1 cellular context compared by ENCODE assay signal in the genomic region with DNA sequence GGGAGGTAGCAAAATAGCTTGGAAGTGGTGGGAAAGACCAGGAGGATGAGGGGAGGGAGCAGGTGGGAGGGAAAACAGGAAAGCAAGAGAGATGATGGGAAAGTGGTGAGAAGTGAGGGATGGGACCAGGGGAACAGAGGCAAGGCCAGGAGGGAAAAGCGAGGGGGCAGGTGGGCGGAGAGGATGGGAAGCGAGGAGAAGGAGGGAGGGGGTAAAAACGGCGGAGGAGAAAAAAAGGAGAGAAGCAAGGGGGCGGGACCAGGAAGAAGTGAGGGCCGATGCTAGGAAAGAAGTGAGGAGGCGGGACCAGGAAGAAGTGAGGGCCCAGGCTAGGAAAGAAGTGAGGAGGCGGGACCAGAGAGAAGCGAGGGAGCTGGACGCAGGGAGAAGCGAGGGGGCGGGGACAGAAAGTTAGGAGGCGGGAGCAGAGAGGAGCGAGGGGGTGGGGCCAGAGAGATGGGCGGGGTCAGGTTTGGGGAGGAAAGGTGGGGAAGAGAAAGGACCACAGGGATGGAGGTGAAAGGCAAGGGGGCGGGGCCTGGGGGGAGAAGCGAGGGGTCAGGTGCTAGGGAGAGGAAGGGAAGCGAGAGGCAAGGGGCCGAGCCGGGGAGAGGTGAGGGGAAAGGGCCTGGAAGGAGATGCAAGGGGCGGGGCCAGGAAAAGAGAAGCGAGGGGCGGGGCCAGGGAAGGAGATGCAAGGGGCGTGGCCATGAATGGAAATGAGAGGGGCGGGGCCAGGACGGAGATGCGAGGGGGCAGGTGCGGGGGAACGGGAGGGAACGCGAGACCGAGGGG.
TF ChIP-seq lines count a peak whose summit lies in the region.

No MANE protein-coding gene starts in this region.

TF ChIP-seq in HepG2, 621 proteins besides CTCF, POLR2A, EP300 and RAD21 (continued from another document and continues in another):
- TF ChIP-seq, protein P1, sequence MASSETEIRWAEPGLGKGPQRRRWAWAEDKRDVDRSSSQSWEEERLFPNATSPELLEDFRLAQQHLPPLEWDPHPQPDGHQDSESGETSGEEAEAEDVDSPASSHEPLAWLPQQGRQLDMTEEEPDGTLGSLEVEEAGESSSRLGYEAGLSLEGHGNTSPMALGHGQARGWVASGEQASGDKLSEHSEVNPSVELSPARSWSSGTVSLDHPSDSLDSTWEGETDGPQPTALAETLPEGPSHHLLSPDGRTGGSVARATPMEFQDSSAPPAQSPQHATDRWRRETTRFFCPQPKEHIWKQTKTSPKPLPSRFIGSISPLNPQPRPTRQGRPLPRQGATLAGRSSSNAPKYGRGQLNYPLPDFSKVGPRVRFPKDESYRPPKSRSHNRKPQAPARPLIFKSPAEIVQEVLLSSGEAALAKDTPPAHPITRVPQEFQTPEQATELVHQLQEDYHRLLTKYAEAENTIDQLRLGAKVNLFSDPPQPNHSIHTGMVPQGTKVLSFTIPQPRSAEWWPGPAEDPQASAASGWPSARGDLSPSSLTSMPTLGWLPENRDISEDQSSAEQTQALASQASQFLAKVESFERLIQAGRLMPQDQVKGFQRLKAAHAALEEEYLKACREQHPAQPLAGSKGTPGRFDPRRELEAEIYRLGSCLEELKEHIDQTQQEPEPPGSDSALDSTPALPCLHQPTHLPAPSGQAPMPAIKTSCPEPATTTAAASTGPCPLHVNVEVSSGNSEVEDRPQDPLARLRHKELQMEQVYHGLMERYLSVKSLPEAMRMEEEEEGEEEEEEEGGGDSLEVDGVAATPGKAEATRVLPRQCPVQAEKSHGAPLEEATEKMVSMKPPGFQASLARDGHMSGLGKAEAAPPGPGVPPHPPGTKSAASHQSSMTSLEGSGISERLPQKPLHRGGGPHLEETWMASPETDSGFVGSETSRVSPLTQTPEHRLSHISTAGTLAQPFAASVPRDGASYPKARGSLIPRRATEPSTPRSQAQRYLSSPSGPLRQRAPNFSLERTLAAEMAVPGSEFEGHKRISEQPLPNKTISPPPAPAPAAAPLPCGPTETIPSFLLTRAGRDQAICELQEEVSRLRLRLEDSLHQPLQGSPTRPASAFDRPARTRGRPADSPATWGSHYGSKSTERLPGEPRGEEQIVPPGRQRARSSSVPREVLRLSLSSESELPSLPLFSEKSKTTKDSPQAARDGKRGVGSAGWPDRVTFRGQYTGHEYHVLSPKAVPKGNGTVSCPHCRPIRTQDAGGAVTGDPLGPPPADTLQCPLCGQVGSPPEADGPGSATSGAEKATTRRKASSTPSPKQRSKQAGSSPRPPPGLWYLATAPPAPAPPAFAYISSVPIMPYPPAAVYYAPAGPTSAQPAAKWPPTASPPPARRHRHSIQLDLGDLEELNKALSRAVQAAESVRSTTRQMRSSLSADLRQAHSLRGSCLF (CRISPR knock-in tag; IDR thresholded peaks at IDR 0.05; ENCODE audit: borderline replicate concordance): no peak
- TF ChIP-seq AGO2 (optimal IDR thresholded peaks at IDR 0.05; ENCODE audit: low read depth, low read length): no peak
- no peak for TF ChIP-seq ZNF549 (CRISPR knock-in tag; IDR thresholded peaks at IDR 0.05)
- TF ChIP-seq, protein P2, sequence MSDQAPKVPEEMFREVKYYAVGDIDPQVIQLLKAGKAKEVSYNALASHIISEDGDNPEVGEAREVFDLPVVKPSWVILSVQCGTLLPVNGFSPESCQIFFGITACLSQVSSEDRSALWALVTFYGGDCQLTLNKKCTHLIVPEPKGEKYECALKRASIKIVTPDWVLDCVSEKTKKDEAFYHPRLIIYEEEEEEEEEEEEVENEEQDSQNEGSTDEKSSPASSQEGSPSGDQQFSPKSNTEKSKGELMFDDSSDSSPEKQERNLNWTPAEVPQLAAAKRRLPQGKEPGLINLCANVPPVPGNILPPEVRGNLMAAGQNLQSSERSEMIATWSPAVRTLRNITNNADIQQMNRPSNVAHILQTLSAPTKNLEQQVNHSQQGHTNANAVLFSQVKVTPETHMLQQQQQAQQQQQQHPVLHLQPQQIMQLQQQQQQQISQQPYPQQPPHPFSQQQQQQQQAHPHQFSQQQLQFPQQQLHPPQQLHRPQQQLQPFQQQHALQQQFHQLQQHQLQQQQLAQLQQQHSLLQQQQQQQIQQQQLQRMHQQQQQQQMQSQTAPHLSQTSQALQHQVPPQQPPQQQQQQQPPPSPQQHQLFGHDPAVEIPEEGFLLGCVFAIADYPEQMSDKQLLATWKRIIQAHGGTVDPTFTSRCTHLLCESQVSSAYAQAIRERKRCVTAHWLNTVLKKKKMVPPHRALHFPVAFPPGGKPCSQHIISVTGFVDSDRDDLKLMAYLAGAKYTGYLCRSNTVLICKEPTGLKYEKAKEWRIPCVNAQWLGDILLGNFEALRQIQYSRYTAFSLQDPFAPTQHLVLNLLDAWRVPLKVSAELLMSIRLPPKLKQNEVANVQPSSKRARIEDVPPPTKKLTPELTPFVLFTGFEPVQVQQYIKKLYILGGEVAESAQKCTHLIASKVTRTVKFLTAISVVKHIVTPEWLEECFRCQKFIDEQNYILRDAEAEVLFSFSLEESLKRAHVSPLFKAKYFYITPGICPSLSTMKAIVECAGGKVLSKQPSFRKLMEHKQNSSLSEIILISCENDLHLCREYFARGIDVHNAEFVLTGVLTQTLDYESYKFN (CRISPR knock-in tag; conservative IDR thresholded peaks at IDR 0.05): 0 out of 2 replicates have a peak, but pooled peaks have one; percentile 23
- no peak for TF ChIP-seq HNF4G (IDR thresholded peaks at IDR 0.05; ENCODE audit: borderline replicate concordance, low read depth, low read length)
- TF ChIP-seq HNF4G (CRISPR knock-in tag; IDR thresholded peaks at IDR 0.05; ENCODE audit: borderline replicate concordance, low read depth): no peak
- TF ChIP-seq ZNF138 (CRISPR knock-in tag; IDR thresholded peaks at IDR 0.05; ENCODE audit: low read depth): no peak
- TF ChIP-seq ZNF451 (CRISPR knock-in tag; IDR thresholded peaks at IDR 0.05): no peak
- TF ChIP-seq TMF1 (CRISPR knock-in tag; IDR thresholded peaks at IDR 0.05; ENCODE audit: low read depth): no peak
- no peak for TF ChIP-seq HCFC1 (IDR thresholded peaks at IDR 0.05; ENCODE audit: low read depth, low read length)
- peak; percentile 60; the same call in 1 of the 2 replicates for TF ChIP-seq MAZ (IDR thresholded peaks at IDR 0.05; ENCODE audit: borderline replicate concordance, low read depth, low read length)
- TF ChIP-seq MAZ (CRISPR knock-in tag; IDR thresholded peaks at IDR 0.05; ENCODE audit: low read depth): no peak
- TF ChIP-seq ZNF570 (CRISPR knock-in tag; IDR thresholded peaks at IDR 0.05; ENCODE audit: borderline replicate concordance): no peak
- TF ChIP-seq RELA (CRISPR knock-in tag; IDR thresholded peaks at IDR 0.05): no peak
- no peak for TF ChIP-seq TRIM24 (CRISPR knock-in tag; IDR thresholded peaks at IDR 0.05)
- no peak for TF ChIP-seq HNRNPH1 (optimal IDR thresholded peaks at IDR 0.05; ENCODE audit: low read depth, low read length)
- TF ChIP-seq CAMTA2 (CRISPR knock-in tag; IDR thresholded peaks at IDR 0.05; ENCODE audit: borderline replicate concordance): no peak
- peak; percentile 100 for TF ChIP-seq ZNF775 (CRISPR knock-in tag; IDR thresholded peaks at IDR 0.05; ENCODE audit: borderline replicate concordance)
- TF ChIP-seq, protein P3, sequence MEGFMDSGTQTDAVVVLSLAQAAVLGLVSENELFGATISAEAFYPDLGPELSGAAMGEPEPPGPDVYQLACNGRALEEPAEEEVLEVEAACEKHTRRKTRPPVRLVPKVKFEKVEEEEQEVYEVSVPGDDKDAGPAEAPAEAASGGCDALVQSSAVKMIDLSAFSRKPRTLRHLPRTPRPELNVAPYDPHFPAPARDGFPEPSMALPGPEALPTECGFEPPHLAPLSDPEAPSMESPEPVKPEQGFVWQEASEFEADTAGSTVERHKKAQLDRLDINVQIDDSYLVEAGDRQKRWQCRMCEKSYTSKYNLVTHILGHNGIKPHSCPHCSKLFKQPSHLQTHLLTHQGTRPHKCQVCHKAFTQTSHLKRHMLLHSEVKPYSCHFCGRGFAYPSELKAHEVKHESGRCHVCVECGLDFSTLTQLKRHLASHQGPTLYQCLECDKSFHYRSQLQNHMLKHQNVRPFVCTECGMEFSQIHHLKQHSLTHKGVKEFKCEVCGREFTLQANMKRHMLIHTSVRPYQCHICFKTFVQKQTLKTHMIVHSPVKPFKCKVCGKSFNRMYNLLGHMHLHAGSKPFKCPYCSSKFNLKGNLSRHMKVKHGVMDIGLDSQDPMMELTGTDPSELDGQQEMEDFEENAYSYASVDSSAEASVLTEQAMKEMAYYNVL (CRISPR knock-in tag; IDR thresholded peaks at IDR 0.05; ENCODE audit: borderline replicate concordance): peak; percentile 46; the same call in 1 of the 2 replicates
- no peak for TF ChIP-seq ZSCAN21 (CRISPR knock-in tag; IDR thresholded peaks at IDR 0.05; ENCODE audit: borderline replicate concordance)
- TF ChIP-seq CHD4 (IDR thresholded peaks at IDR 0.05; ENCODE audit: borderline replicate concordance, low read length): no peak
- TF ChIP-seq JUNB (CRISPR knock-in tag; IDR thresholded peaks at IDR 0.05; ENCODE audit: borderline replicate concordance): 0 out of 2 replicates have a peak, but pooled peaks have one; percentile 19
- TF ChIP-seq, protein P4, sequence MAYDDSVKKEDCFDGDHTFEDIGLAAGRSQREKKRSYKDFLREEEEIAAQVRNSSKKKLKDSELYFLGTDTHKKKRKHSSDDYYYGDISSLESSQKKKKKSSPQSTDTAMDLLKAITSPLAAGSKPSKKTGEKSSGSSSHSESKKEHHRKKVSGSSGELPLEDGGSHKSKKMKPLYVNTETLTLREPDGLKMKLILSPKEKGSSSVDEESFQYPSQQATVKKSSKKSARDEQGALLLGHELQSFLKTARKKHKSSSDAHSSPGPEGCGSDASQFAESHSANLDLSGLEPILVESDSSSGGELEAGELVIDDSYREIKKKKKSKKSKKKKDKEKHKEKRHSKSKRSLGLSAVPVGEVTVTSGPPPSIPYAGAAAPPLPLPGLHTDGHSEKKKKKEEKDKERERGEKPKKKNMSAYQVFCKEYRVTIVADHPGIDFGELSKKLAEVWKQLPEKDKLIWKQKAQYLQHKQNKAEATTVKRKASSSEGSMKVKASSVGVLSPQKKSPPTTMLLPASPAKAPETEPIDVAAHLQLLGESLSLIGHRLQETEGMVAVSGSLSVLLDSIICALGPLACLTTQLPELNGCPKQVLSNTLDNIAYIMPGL (CRISPR knock-in tag; IDR thresholded peaks at IDR 0.05; ENCODE audit: borderline replicate concordance in 1 of 2, low read depth in 1 of 2): 0 out of 4 replicates have a peak, but pooled peaks of 1 of the 2 experiments have one; percentile 24
- TF ChIP-seq SRY (CRISPR knock-in tag; IDR thresholded peaks at IDR 0.05): no peak
- TF ChIP-seq, protein P5, sequence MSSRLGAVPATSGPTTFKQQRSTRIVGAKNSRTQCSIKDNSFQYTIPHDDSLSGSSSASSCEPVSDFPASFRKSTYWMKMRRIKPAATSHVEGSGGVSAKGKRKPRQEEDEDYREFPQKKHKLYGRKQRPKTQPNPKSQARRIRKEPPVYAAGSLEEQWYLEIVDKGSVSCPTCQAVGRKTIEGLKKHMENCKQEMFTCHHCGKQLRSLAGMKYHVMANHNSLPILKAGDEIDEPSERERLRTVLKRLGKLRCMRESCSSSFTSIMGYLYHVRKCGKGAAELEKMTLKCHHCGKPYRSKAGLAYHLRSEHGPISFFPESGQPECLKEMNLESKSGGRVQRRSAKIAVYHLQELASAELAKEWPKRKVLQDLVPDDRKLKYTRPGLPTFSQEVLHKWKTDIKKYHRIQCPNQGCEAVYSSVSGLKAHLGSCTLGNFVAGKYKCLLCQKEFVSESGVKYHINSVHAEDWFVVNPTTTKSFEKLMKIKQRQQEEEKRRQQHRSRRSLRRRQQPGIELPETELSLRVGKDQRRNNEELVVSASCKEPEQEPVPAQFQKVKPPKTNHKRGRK (CRISPR knock-in tag; IDR thresholded peaks at IDR 0.05): peak; percentile 88; the same call in 1 of the 2 replicates
- TF ChIP-seq ZNF331 (CRISPR knock-in tag; IDR thresholded peaks at IDR 0.05): no peak
- TF ChIP-seq KDM5A (IDR thresholded peaks at IDR 0.05; ENCODE audit: borderline replicate concordance, low read length): no peak
- no peak for TF ChIP-seq NFYB (CRISPR knock-in tag; IDR thresholded peaks at IDR 0.05)
- TF ChIP-seq TGIF2 (CRISPR knock-in tag; IDR thresholded peaks at IDR 0.05): no peak
- TF ChIP-seq ZNF335 (CRISPR knock-in tag; IDR thresholded peaks at IDR 0.05): no peak
- peak; percentile 71; the same call in 1 of the 2 replicates for TF ChIP-seq CHD2 (IDR thresholded peaks at IDR 0.05; ENCODE audit: low read depth, low read length)
- TF ChIP-seq, protein P6, sequence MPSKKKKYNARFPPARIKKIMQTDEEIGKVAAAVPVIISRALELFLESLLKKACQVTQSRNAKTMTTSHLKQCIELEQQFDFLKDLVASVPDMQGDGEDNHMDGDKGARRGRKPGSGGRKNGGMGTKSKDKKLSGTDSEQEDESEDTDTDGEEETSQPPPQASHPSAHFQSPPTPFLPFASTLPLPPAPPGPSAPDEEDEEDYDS (CRISPR knock-in tag; IDR thresholded peaks at IDR 0.05): peak; percentile 27; the same call in 1 of the 2 replicates
- TF ChIP-seq, protein P7, sequence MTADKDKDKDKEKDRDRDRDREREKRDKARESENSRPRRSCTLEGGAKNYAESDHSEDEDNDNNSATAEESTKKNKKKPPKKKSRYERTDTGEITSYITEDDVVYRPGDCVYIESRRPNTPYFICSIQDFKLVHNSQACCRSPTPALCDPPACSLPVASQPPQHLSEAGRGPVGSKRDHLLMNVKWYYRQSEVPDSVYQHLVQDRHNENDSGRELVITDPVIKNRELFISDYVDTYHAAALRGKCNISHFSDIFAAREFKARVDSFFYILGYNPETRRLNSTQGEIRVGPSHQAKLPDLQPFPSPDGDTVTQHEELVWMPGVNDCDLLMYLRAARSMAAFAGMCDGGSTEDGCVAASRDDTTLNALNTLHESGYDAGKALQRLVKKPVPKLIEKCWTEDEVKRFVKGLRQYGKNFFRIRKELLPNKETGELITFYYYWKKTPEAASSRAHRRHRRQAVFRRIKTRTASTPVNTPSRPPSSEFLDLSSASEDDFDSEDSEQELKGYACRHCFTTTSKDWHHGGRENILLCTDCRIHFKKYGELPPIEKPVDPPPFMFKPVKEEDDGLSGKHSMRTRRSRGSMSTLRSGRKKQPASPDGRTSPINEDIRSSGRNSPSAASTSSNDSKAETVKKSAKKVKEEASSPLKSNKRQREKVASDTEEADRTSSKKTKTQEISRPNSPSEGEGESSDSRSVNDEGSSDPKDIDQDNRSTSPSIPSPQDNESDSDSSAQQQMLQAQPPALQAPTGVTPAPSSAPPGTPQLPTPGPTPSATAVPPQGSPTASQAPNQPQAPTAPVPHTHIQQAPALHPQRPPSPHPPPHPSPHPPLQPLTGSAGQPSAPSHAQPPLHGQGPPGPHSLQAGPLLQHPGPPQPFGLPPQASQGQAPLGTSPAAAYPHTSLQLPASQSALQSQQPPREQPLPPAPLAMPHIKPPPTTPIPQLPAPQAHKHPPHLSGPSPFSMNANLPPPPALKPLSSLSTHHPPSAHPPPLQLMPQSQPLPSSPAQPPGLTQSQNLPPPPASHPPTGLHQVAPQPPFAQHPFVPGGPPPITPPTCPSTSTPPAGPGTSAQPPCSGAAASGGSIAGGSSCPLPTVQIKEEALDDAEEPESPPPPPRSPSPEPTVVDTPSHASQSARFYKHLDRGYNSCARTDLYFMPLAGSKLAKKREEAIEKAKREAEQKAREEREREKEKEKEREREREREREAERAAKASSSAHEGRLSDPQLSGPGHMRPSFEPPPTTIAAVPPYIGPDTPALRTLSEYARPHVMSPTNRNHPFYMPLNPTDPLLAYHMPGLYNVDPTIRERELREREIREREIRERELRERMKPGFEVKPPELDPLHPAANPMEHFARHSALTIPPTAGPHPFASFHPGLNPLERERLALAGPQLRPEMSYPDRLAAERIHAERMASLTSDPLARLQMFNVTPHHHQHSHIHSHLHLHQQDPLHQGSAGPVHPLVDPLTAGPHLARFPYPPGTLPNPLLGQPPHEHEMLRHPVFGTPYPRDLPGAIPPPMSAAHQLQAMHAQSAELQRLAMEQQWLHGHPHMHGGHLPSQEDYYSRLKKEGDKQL (CRISPR knock-in tag; IDR thresholded peaks at IDR 0.05; ENCODE audit: low read depth): no peak
- no peak for TF ChIP-seq FOXO1 (CRISPR knock-in tag; IDR thresholded peaks at IDR 0.05)
- TF ChIP-seq SOX13 (IDR thresholded peaks at IDR 0.05): no peak
- no peak for TF ChIP-seq SOX13 (CRISPR knock-in tag; conservative IDR thresholded peaks at IDR 0.05 in 1 of 2, IDR thresholded peaks at IDR 0.05 in 1 of 2)
- TF ChIP-seq ZNF619 (CRISPR knock-in tag; IDR thresholded peaks at IDR 0.05): no peak
- no peak for TF ChIP-seq KDM2A (CRISPR knock-in tag; IDR thresholded peaks at IDR 0.05; ENCODE audit: borderline replicate concordance, low read depth)
